In genomic region chr16:85137323-85138072, GRCh38 we compare ENCODE assay signal across 8 cellular contexts. TPM values are rescaled to one million over a fixed set of nuclear protein-coding genes. Genes with fewer than 3 reads are reported as not detected.
DNase-seq lines count a peak whose midpoint lies in the region; ATAC-seq and TF ChIP-seq lines count a peak whose summit lies in the region.

No MANE protein-coding gene starts in this region.

- WGBS in psoas muscle, 3 donors: 3 to 5% (median 4%) methylated on average over 27 to 29 of the region's 29 CpGs

- H3K27ac ChIP-seq in psoas muscle: peak overlapping the region; percentile 71

- ATAC-seq in psoas muscle (peak; percentile 89 to 93 (median 91)), HG02884 (IDR thresholded peaks at IDR 0.05; ENCODE audit: unreplicated experiment) (no peak), GM21381 (IDR thresholded peaks at IDR 0.05; ENCODE audit: unreplicated experiment) (no peak)

- TF ChIP-seq CTCF in WI38 (IDR thresholded peaks at IDR 0.05; ENCODE audit: low read depth, low read length) (no peak), psoas muscle (IDR thresholded peaks at IDR 0.05) (no peak)

- peaks cover 23% of the 10 kb centered on the region for H3K4me1 ChIP-seq in psoas muscle

- DNase-seq in DMS53 (lab: John Stamatoyannopoulos, UW) (peak; percentile 92), cardiac septum (ENCODE audit: low spot score) (peak; percentile 95), psoas muscle (peak; percentile 94 to 97), DMS114 treated with DMSO at 0.1 percent for 48 hours (lab: John Stamatoyannopoulos, UW; ENCODE audit: unreplicated experiment) (no peak)
- no peak for DNase-seq in activated CD4-positive, alpha-beta T cell treated with anti-CD3 and anti-CD28 coated beads, Interleukin-2, amount 50 U/mL, for 1 hour

- no peaks in the 10 kb centered on the region for H3K9me3 ChIP-seq in psoas muscle

- H3K27me3 ChIP-seq in psoas muscle (ENCODE audit: insufficient read depth in 3 of 3, low read length in 2 of 3): no peaks in the 10 kb centered on the region

- no peaks in the 10 kb centered on the region for H3K36me3 ChIP-seq in psoas muscle (ENCODE audit: insufficient read depth in 1 of 2, low read depth in 1 of 2)

- H3K4me3 ChIP-seq in WI38 (ENCODE audit: low read depth, low read length) (peak overlapping the region; percentile 39), psoas muscle (peak overlapping the region; percentile 64)

- intact Hi-C loops in cardiac septum (cut with DNase I): no loop called here
- intact Hi-C loops in psoas muscle (cut with DNase I): no loop called here

RNA-seq across cellular contexts. Expression of gene CIBAR2, which starts 25.2 kb away (rescaled TPM):
- total RNA-seq in cardiac septum (not detected), psoas muscle (under 1 TPM in 1 of 4 donors, not detected in 3; 0.36 TPM)
- polyA plus RNA-seq in psoas muscle: not detected

Comparison
In these comparisons a context has a peak if more than half of its experiments do, and no peak if none do; other contexts are left out.
1. DNase-seq: peak in DMS53 (single experiment), cardiac septum (single experiment) and psoas muscle (2 of 2); none in DMS114 treated with DMSO at 0.1 percent for 48 hours (single experiment) and activated CD4-positive, alpha-beta T cell treated with anti-CD3 and anti-CD28 coated beads, Interleukin-2, amount 50 U/mL, for 1 hour (single experiment).
2. ATAC-seq: peak in psoas muscle (4 of 4); none in HG02884 (single experiment) and GM21381 (single experiment).